ENCODE assay signal across 1 cellular context in genomic region chr2:149039213-149039724, GRCh38.
TF ChIP-seq lines count a peak whose summit lies in the region.

No MANE protein-coding gene starts in this region.

TF ChIP-seq in A549, 52 proteins besides CTCF, POLR2A, EP300 and RAD21 (continued from another document):
- no peak for TF ChIP-seq PBX3 (IDR thresholded peaks at IDR 0.05)
- no peak for TF ChIP-seq CHD2 (IDR thresholded peaks at IDR 0.05; ENCODE audit: low read length, partially characterized antibody)
- TF ChIP-seq JUN (IDR thresholded peaks at IDR 0.05) = no peak
- TF ChIP-seq SREBF2 (IDR thresholded peaks at IDR 0.05) = no peak
- no peak for TF ChIP-seq HOXB13 (CRISPR knock-in tag; IDR thresholded peaks at IDR 0.05; ENCODE audit: low read depth)
- TF ChIP-seq BHLHE40 (IDR thresholded peaks at IDR 0.05; ENCODE audit: low read depth, low read length) = no peak
- TF ChIP-seq JUNB (IDR thresholded peaks at IDR 0.05) = no peak
- TF ChIP-seq BCL3 (IDR thresholded peaks at IDR 0.05) = no peak
- no peak for TF ChIP-seq EHF (CRISPR knock-in tag; IDR thresholded peaks at IDR 0.05)
- TF ChIP-seq FOSL2 (IDR thresholded peaks at IDR 0.05) = no peak
- no peak for TF ChIP-seq FOSL2 (CRISPR knock-in tag; IDR thresholded peaks at IDR 0.05)
- TF ChIP-seq TP53 (CRISPR knock-in tag; IDR thresholded peaks at IDR 0.05) = no peak
- no peak for TF ChIP-seq NPAS2 (CRISPR knock-in tag; IDR thresholded peaks at IDR 0.05; ENCODE audit: borderline replicate concordance)
- no peak for TF ChIP-seq HEYL (CRISPR knock-in tag; IDR thresholded peaks at IDR 0.05)
- no peak for TF ChIP-seq GATA3 (IDR thresholded peaks at IDR 0.05; ENCODE audit: borderline replicate concordance)
- no peak for TF ChIP-seq FOXS1 (CRISPR knock-in tag; IDR thresholded peaks at IDR 0.05)
- TF ChIP-seq ZNF302 (CRISPR knock-in tag; IDR thresholded peaks at IDR 0.05) = no peak
- TF ChIP-seq HOXA7 (CRISPR knock-in tag; IDR thresholded peaks at IDR 0.05) = no peak
